Comparison of ENCODE assay signal across 1 cellular context in genomic region chr22:20591660-20592310, GRCh38.
TF ChIP-seq lines count a peak whose summit lies in the region.

No MANE protein-coding gene starts in this region.

TF ChIP-seq in K562, 482 proteins besides CTCF, POLR2A, EP300 and RAD21 (continued from another document and continues in another):
- TF ChIP-seq ZBTB1 (CRISPR knock-in tag; IDR thresholded peaks at IDR 0.05; ENCODE audit: borderline replicate concordance, low read depth) (0 out of 2 replicates have a peak, but pooled peaks have one; percentile 52), ARID4B (CRISPR knock-in tag; IDR thresholded peaks at IDR 0.05) (0 out of 2 replicates have a peak, but pooled peaks have one; percentile 41), COPS2 (conservative IDR thresholded peaks at IDR 0.05) (no peak), MYBL2 (IDR thresholded peaks at IDR 0.05; ENCODE audit: low read depth) (no peak), MYBL2 (CRISPR knock-in tag; IDR thresholded peaks at IDR 0.05; ENCODE audit: borderline replicate concordance) (no peak), RBM15 (IDR thresholded peaks at IDR 0.05; ENCODE audit: insufficient read depth, low read length) (no peak), MLLT1 (IDR thresholded peaks at IDR 0.05) (no peak), FOXM1 (IDR thresholded peaks at IDR 0.05; ENCODE audit: low read depth) (no peak), FOXM1 (CRISPR knock-in tag; IDR thresholded peaks at IDR 0.05; ENCODE audit: low read depth) (no peak), SAP30 (IDR thresholded peaks at IDR 0.05; ENCODE audit: borderline replicate concordance, insufficient read depth, low read depth, low read length, poor library complexity, severe bottlenecking) (peak; percentile 50), ZNF3 (CRISPR knock-in tag; IDR thresholded peaks at IDR 0.05) (no peak), CBX5 (IDR thresholded peaks at IDR 0.05; ENCODE audit: borderline replicate concordance, low read depth) (no peak), ZBED1 (IDR thresholded peaks at IDR 0.05) (0 out of 2 replicates have a peak, but pooled peaks have one; percentile 55), GTF2A2 (tag; IDR thresholded peaks at IDR 0.05) (no peak), ZNF212 (CRISPR knock-in tag; IDR thresholded peaks at IDR 0.05) (no peak), KDM2B (CRISPR knock-in tag; IDR thresholded peaks at IDR 0.05) (0 out of 2 replicates have a peak, but pooled peaks have one; percentile 3), CREM (IDR thresholded peaks at IDR 0.05; ENCODE audit: low read depth) (peak; percentile 59), NFE2 (IDR thresholded peaks at IDR 0.05; ENCODE audit: low read depth) (no peak), E2F1 (CRISPR knock-in tag; IDR thresholded peaks at IDR 0.05) (no peak), ZNF134 (CRISPR knock-in tag; conservative IDR thresholded peaks at IDR 0.05) (no peak), ZNF592 (IDR thresholded peaks at IDR 0.05) (no peak), PHTF2 (CRISPR knock-in tag; IDR thresholded peaks at IDR 0.05) (no peak), HEY1 (CRISPR knock-in tag; IDR thresholded peaks at IDR 0.05; ENCODE audit: borderline replicate concordance) (no peak), ARNT (IDR thresholded peaks at IDR 0.05) (no peak), ZNF436 (CRISPR knock-in tag; IDR thresholded peaks at IDR 0.05) (no peak), SIN3B (IDR thresholded peaks at IDR 0.05; ENCODE audit: low read depth) (no peak), CREBBP (IDR thresholded peaks at IDR 0.05; ENCODE audit: low read depth, low read length) (no peak), TBP (optimal IDR thresholded peaks at IDR 0.05; ENCODE audit: low read depth, low read length) (no peak), ZC3H11A (IDR thresholded peaks at IDR 0.05; ENCODE audit: low read depth, low read length) (no peak), ELK1 (CRISPR knock-in tag; IDR thresholded peaks at IDR 0.05) (no peak), NONO (IDR thresholded peaks at IDR 0.05; ENCODE audit: low read depth in 2 of 2, low read length in 1 of 2) (no peak), SNRNP70 (optimal IDR thresholded peaks at IDR 0.05; ENCODE audit: low read depth, low read length) (no peak), GATAD2B (IDR thresholded peaks at IDR 0.05; ENCODE audit: borderline replicate concordance) (no peak), PURB (CRISPR knock-in tag; IDR thresholded peaks at IDR 0.05; ENCODE audit: low read depth) (no peak), ZNF133 (CRISPR knock-in tag; IDR thresholded peaks at IDR 0.05) (no peak), RBM14 (IDR thresholded peaks at IDR 0.05; ENCODE audit: borderline replicate concordance, insufficient read depth, low read depth, low read length) (0 out of 2 replicates have a peak, but pooled peaks have one; percentile 53), BCLAF1 (IDR thresholded peaks at IDR 0.05; ENCODE audit: borderline replicate concordance in 1 of 2, control insufficient read depth in 1 of 2, low read depth in 2 of 2, low read length in 1 of 2) (no peak)
- TF ChIP-seq, protein P1, sequence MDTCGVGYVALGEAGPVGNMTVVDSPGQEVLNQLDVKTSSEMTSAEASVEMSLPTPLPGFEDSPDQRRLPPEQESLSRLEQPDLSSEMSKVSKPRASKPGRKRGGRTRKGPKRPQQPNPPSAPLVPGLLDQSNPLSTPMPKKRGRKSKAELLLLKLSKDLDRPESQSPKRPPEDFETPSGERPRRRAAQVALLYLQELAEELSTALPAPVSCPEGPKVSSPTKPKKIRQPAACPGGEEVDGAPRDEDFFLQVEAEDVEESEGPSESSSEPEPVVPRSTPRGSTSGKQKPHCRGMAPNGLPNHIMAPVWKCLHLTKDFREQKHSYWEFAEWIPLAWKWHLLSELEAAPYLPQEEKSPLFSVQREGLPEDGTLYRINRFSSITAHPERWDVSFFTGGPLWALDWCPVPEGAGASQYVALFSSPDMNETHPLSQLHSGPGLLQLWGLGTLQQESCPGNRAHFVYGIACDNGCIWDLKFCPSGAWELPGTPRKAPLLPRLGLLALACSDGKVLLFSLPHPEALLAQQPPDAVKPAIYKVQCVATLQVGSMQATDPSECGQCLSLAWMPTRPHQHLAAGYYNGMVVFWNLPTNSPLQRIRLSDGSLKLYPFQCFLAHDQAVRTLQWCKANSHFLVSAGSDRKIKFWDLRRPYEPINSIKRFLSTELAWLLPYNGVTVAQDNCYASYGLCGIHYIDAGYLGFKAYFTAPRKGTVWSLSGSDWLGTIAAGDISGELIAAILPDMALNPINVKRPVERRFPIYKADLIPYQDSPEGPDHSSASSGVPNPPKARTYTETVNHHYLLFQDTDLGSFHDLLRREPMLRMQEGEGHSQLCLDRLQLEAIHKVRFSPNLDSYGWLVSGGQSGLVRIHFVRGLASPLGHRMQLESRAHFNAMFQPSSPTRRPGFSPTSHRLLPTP (IDR thresholded peaks at IDR 0.05; ENCODE audit: borderline replicate concordance, extremely low read depth, insufficient read length), result no peak
- TF ChIP-seq, protein P2, sequence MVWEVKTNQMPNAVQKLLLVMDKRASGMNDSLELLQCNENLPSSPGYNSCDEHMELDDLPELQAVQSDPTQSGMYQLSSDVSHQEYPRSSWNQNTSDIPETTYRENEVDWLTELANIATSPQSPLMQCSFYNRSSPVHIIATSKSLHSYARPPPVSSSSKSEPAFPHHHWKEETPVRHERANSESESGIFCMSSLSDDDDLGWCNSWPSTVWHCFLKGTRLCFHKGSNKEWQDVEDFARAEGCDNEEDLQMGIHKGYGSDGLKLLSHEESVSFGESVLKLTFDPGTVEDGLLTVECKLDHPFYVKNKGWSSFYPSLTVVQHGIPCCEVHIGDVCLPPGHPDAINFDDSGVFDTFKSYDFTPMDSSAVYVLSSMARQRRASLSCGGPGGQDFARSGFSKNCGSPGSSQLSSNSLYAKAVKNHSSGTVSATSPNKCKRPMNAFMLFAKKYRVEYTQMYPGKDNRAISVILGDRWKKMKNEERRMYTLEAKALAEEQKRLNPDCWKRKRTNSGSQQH (CRISPR knock-in tag; IDR thresholded peaks at IDR 0.05), result no peak
- TF ChIP-seq, protein P3, sequence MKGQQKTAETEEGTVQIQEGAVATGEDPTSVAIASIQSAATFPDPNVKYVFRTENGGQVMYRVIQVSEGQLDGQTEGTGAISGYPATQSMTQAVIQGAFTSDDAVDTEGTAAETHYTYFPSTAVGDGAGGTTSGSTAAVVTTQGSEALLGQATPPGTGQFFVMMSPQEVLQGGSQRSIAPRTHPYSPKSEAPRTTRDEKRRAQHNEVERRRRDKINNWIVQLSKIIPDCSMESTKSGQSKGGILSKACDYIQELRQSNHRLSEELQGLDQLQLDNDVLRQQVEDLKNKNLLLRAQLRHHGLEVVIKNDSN (CRISPR knock-in tag; IDR thresholded peaks at IDR 0.05), result peak; percentile 57; the same call in 1 of the 2 replicates
